Comparison of ENCODE assay signal across 11 cellular contexts in the genomic region with DNA sequence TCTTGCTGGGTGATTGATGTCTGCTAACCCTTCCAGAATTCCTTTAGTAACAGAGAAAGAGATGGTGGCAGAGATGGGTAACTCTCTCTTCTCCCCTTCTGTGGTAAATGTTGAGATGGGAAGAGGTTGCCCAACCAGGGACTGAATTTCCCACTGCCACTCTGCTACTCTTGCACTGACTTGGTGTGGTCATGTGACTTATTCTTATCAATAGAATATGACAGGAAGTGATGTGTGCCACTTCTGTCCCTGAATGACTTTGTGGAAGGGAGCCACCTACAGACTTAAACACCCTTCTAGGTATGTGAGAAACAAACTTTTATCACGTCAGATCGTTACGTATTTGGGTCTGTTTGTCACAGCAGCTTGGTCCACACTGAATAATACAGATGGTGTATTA.
"Had no signal": no experiment of that assay in that cellular context is flagged by ENCODE, and none has a peak within 500 bp of the region (broad histone marks: within the 10 kb centered on the region; RNA-seq: fewer than 3 reads in every experiment).

No MANE protein-coding gene starts in this region.

- H3K4me2 ChIP-seq: GM23338 had no signal

- H3K9ac ChIP-seq: GM23248 had no signal

- FAIRE-seq: H1, H54 had no signal

- ATAC-seq: GM23338, HCT116 had no signal

- DNase-seq: GM23248, GOT3, H7, H9, HCEC 1CT, HFFc6 had no signal

- H3K36me3 ChIP-seq: HAP-1 had no signal

- H2AFZ ChIP-seq: GM23248, GM23338 had no signal

- H3K9me3 ChIP-seq: HAP-1 had no signal

- H3K27ac ChIP-seq: GM23248 had no signal

- H3K4me3 ChIP-seq: GM23248, GM23338, HAP-1 had no signal

- H3K4me1 ChIP-seq: HAP-1 had no signal
